1 cellular context compared by ENCODE assay signal in the genomic region with DNA sequence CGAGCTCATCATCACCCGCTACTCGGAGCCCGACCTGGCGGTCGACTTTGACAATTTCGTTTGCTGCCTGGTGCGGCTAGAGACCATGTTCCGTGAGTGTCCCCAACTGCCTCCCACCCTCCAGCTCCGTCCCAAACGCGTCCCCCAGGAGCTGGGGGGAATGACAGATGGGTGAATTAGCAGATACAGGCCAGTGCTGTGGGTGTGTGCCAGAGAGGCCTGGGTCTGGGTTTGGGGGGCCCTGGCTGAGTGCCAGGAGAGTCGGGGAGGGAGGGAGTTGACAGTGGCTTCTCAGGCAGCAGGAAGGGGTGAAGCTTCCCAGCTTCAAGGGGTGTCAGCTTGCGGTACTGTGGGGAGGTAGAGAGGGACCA.
TF ChIP-seq lines count a peak whose summit lies in the region.

No MANE protein-coding gene starts in this region.

TF ChIP-seq in H1, 55 proteins besides CTCF, POLR2A, EP300 and RAD21:
- TF ChIP-seq SP1 (IDR thresholded peaks at IDR 0.05; ENCODE audit: low read depth, low read length) = no peak
- no peak for TF ChIP-seq SAP30 (IDR thresholded peaks at IDR 0.05; ENCODE audit: insufficient read depth, insufficient replicate concordance, low read length)
- TF ChIP-seq SUZ12 (IDR thresholded peaks at IDR 0.05; ENCODE audit: low read length) = no peak
- TF ChIP-seq CREB1 (IDR thresholded peaks at IDR 0.05) = no peak
- TF ChIP-seq POLR2AphosphoS5 (IDR thresholded peaks at IDR 0.05; ENCODE audit: low read depth, low read length) = no peak
- no peak for TF ChIP-seq RFX5 (IDR thresholded peaks at IDR 0.05; ENCODE audit: borderline replicate concordance, low read depth, low read length)
- no peak for TF ChIP-seq TEAD4 (IDR thresholded peaks at IDR 0.05; ENCODE audit: low read depth, low read length)
- TF ChIP-seq BACH1 (IDR thresholded peaks at IDR 0.05; ENCODE audit: low read length) = no peak
- TF ChIP-seq POU5F1 (IDR thresholded peaks at IDR 0.05; ENCODE audit: low read depth, low read length) = no peak
- no peak for TF ChIP-seq RXRA (IDR thresholded peaks at IDR 0.05; ENCODE audit: insufficient read depth, low read depth, low read length)
- no peak for TF ChIP-seq CTBP2 (IDR thresholded peaks at IDR 0.05; ENCODE audit: borderline replicate concordance, insufficient read depth, insufficient read length, low read length)
- TF ChIP-seq CBX8 (IDR thresholded peaks at IDR 0.05; ENCODE audit: borderline replicate concordance, low read depth, low read length) = no peak
- no peak for TF ChIP-seq SP2 (IDR thresholded peaks at IDR 0.05; ENCODE audit: low read length)
- TF ChIP-seq PHF8 (conservative IDR thresholded peaks at IDR 0.05; ENCODE audit: low read depth, low read length) = no peak
- TF ChIP-seq SP4 (IDR thresholded peaks at IDR 0.05; ENCODE audit: low read length) = no peak
- TF ChIP-seq, protein P1, sequence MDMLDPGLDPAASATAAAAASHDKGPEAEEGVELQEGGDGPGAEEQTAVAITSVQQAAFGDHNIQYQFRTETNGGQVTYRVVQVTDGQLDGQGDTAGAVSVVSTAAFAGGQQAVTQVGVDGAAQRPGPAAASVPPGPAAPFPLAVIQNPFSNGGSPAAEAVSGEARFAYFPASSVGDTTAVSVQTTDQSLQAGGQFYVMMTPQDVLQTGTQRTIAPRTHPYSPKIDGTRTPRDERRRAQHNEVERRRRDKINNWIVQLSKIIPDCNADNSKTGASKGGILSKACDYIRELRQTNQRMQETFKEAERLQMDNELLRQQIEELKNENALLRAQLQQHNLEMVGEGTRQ (IDR thresholded peaks at IDR 0.05; ENCODE audit: low read length) = no peak
- TF ChIP-seq, protein P2, sequence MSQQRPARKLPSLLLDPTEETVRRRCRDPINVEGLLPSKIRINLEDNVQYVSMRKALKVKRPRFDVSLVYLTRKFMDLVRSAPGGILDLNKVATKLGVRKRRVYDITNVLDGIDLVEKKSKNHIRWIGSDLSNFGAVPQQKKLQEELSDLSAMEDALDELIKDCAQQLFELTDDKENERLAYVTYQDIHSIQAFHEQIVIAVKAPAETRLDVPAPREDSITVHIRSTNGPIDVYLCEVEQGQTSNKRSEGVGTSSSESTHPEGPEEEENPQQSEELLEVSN (IDR thresholded peaks at IDR 0.05) = no peak
- TF ChIP-seq CHD2 (IDR thresholded peaks at IDR 0.05; ENCODE audit: low read length) = no peak
- no peak for TF ChIP-seq ASH2L (IDR thresholded peaks at IDR 0.05; ENCODE audit: low read length)
- TF ChIP-seq TBP (IDR thresholded peaks at IDR 0.05; ENCODE audit: low read depth, low read length) = no peak
